Comparison of ENCODE assay signal across 8 cellular contexts in genomic region chr1:225845633-225846259, GRCh38. TPM values are rescaled to one million over a fixed set of nuclear protein-coding genes. Genes with fewer than 3 reads are reported as not detected.
A peak's percentile ranks its signal among the peaks of the same experiment; 100 is the strongest.
DNase-seq lines count a peak whose midpoint lies in the region; ATAC-seq and TF ChIP-seq lines count a peak whose summit lies in the region.

No MANE protein-coding gene starts in this region.

- peaks cover 13% of the 10 kb centered on the region for H3K4me1 Mint-ChIP-seq in chondrocyte (ENCODE audit: low read depth)

- peak; percentile 46 for ATAC-seq in left lobe of liver

- H3K4me3 Mint-ChIP-seq in chondrocyte (ENCODE audit: unreplicated experiment), result no peak overlapping the region

- no peaks in the 10 kb centered on the region for H3K27me3 Mint-ChIP-seq in chondrocyte (ENCODE audit: low read depth)

- H3K9me3 Mint-ChIP-seq in chondrocyte (ENCODE audit: low read depth), result no peaks in the 10 kb centered on the region

- TF ChIP-seq CTCF in chondrocyte (IDR thresholded peaks at IDR 0.05), result peak; percentile 83

- H3K36me3 Mint-ChIP-seq in chondrocyte (ENCODE audit: low read depth), result peaks cover 12% of the 10 kb centered on the region

- peak; percentile 90 for DNase-seq in GM03348 (ENCODE audit: low spot score)
- DNase-seq in LHCN-M2 (ENCODE audit: low read depth), result peak; percentile 67
- DNase-seq in SKM-1 treated with dmso at 0.1 percent for 144 hours (lab: John Stamatoyannopoulos, UW; ENCODE audit: unreplicated experiment), result peak; percentile 44
- no peak for DNase-seq in chondrocyte (ENCODE audit: low spot score)
- peak; percentile 79 for DNase-seq in left lobe of liver (ENCODE audit: low spot score)
- peak; percentile 19 for DNase-seq in stimulated activated naive CD4-positive, alpha-beta T cell treated with Interleukin-2 at 50 U/mL for 16 hours (lab: John Stamatoyannopoulos, UW)
- no peak for DNase-seq in stimulated activated CD8-positive, alpha-beta memory T cell treated with anti-CD3 and anti-CD28 coated beads, Interleukin-4, amount 100 ng/mL, for 48 hours
- no peak for DNase-seq in effector CD4-positive, alpha-beta T cell

- H3K27ac Mint-ChIP-seq in chondrocyte (ENCODE audit: unreplicated experiment), result no peak overlapping the region

RNA-seq across cellular contexts. Expression of gene EPHX1, which starts 35.8 kb away (rescaled TPM):
- 13.3 and 18.0 TPM in 2 replicates for total RNA-seq in LHCN-M2 (2014; rRNA removed)
- 72.7 TPM for polyA plus RNA-seq in LHCN-M2 (2012)
- 61.8 to 69.1 TPM (median 67.0 TPM) in 3 replicates for total RNA-seq in chondrocyte
- total RNA-seq in left lobe of liver, result 1,368 TPM

RNA-seq across cellular contexts. Expression of gene TMEM63A, which starts 36.4 kb away (rescaled TPM):
- total RNA-seq in LHCN-M2 (2014; rRNA removed), result 10.1 and 10.2 TPM in 2 replicates
- polyA plus RNA-seq in LHCN-M2 (2012), result 13.0 TPM
- 48.4 to 52.5 TPM (median 50.3 TPM) in 3 replicates for total RNA-seq in chondrocyte
- total RNA-seq in left lobe of liver, result 69.1 TPM

RNA-seq across cellular contexts. Expression of gene LEFTY1, which starts 43.2 kb away (rescaled TPM):
- total RNA-seq in LHCN-M2 (2014; rRNA removed) (not detected in 2 replicates), chondrocyte (0.56 to 2.2 TPM (median 0.99 TPM) in 3 replicates), left lobe of liver (1.3 TPM)
- polyA plus RNA-seq in LHCN-M2 (2012), result not detected

Comparison
In these comparisons a context has a peak if more than half of its experiments do, and no peak if none do; other contexts are left out.
1. DNase-seq: peak in GM03348 (single experiment), LHCN-M2 (single experiment), SKM-1 treated with dmso at 0.1 percent for 144 hours (single experiment), left lobe of liver (single experiment) and stimulated activated naive CD4-positive, alpha-beta T cell treated with Interleukin-2 at 50 U/mL for 16 hours (single experiment); none in chondrocyte (single experiment), stimulated activated CD8-positive, alpha-beta memory T cell treated with anti-CD3 and anti-CD28 coated beads, Interleukin-4, amount 100 ng/mL, for 48 hours (single experiment) and effector CD4-positive, alpha-beta T cell (single experiment).
2. RNA of gene EPHX1, which starts 35.8 kb away (total RNA-seq): 1,368 TPM in left lobe of liver (single experiment); 61.8 to 69.1 TPM in chondrocyte and 13.3 to 18.0 TPM in LHCN-M2; every median in the first group is over 10 times any median in the second.